9 cellular contexts compared by ENCODE assay signal in genomic region chr11:110077866-110078325, GRCh38. TPM values are rescaled to one million over a fixed set of nuclear protein-coding genes. Genes with fewer than 3 reads are reported as not detected.
A peak's percentile ranks its signal among the peaks of the same experiment; 100 is the strongest.
DNase-seq lines count a peak whose midpoint lies in the region; ATAC-seq and TF ChIP-seq lines count a peak whose summit lies in the region.
"Had no signal": no experiment of that assay in that cellular context is flagged by ENCODE, and none has a peak within 500 bp of the region (broad histone marks: within the 10 kb centered on the region; RNA-seq: fewer than 3 reads in every experiment).

No MANE protein-coding gene starts in this region.

- peaks cover 8 to 10% of the 10 kb centered on the region in 2 donors for H3K27me3 Mint-ChIP-seq in natural killer cell treated with Interleukin-12 subunit alpha and Interleukin-12 subunit beta and Interleukin-15 and Interleukin-18, amount 100 ng/mL, for 72 hours
- peaks cover 0 to 4% of the 10 kb centered on the region in 2 donors for H3K27me3 Mint-ChIP-seq in natural killer cell (ENCODE audit: low read depth in 2 of 2)
- peaks cover 4% of the 10 kb centered on the region for H3K27me3 Mint-ChIP-seq in T-helper 1 cell treated with Interleukin-12 subunit alpha and Interleukin-12 subunit beta and Interleukin-4 antibody, amounts not matched to agents 30 μg/mL and 1 μg/mL, for 36 hours (ENCODE audit: low read depth)
- H3K27me3 Mint-ChIP-seq in activated naive CD4-positive, alpha-beta T cell treated with anti-CD3 and anti-CD28 coated beads, Interleukin-2, amount 10 ng/mL, durations not matched to agents 7 days and 5 days: peaks cover 12% of the 10 kb centered on the region

- peaks cover 0 to 11% of the 10 kb centered on the region in 2 donors for H3K4me1 Mint-ChIP-seq in natural killer cell treated with Interleukin-12 subunit alpha and Interleukin-12 subunit beta and Interleukin-15 and Interleukin-18, amount 100 ng/mL, for 72 hours (ENCODE audit: low read depth in 2 of 2)
- no peaks in the 10 kb centered on the region for H3K4me1 Mint-ChIP-seq in natural killer cell
- H3K4me1 Mint-ChIP-seq in T-helper 1 cell treated with Interleukin-12 subunit alpha and Interleukin-12 subunit beta and Interleukin-4 antibody, amounts not matched to agents 30 μg/mL and 1 μg/mL, for 36 hours (ENCODE audit: low read depth): peaks cover 17% of the 10 kb centered on the region
- no peaks in the 10 kb centered on the region for H3K4me1 Mint-ChIP-seq in activated naive CD4-positive, alpha-beta T cell treated with anti-CD3 and anti-CD28 coated beads, Interleukin-2, amount 10 ng/mL, durations not matched to agents 7 days and 5 days
- H3K4me1 Mint-ChIP-seq: activated naive CD8-positive, alpha-beta T cell treated with anti-CD3 and anti-CD28 coated beads, Interleukin-2, amount 10 ng/mL, durations not matched to agents 7 days and 5 days had no signal

- DNase-seq in natural killer cell treated with Interleukin-12 subunit alpha and Interleukin-12 subunit beta and Interleukin-15 and Interleukin-18, amount 100 ng/mL, for 72 hours (ENCODE audit: low spot score): no peak
- DNase-seq in natural killer cell (no peak), islet precursor cell (peak; percentile 63), NCI-H345 (lab: John Stamatoyannopoulos, UW) (no peak), DMS 273 (lab: John Stamatoyannopoulos, UW; ENCODE audit: unreplicated experiment) (no peak)
- no peak for DNase-seq in activated naive CD4-positive, alpha-beta T cell treated with anti-CD3 and anti-CD28 coated beads, Interleukin-2, amount 10 ng/mL, durations not matched to agents 7 days and 5 days
- DNase-seq: activated naive CD8-positive, alpha-beta T cell treated with anti-CD3 and anti-CD28 coated beads, Interleukin-2, amount 10 ng/mL, durations not matched to agents 7 days and 5 days had no signal

- H3K9me3 Mint-ChIP-seq in natural killer cell treated with Interleukin-12 subunit alpha and Interleukin-12 subunit beta and Interleukin-15 and Interleukin-18, amount 100 ng/mL, for 72 hours: no peaks in the 10 kb centered on the region
- peaks cover 0 to 3% of the 10 kb centered on the region in 2 donors for H3K9me3 Mint-ChIP-seq in natural killer cell
- H3K9me3 Mint-ChIP-seq in T-helper 1 cell treated with Interleukin-12 subunit alpha and Interleukin-12 subunit beta and Interleukin-4 antibody, amounts not matched to agents 30 μg/mL and 1 μg/mL, for 36 hours: peaks cover 3% of the 10 kb centered on the region
- H3K9me3 Mint-ChIP-seq in activated naive CD4-positive, alpha-beta T cell treated with anti-CD3 and anti-CD28 coated beads, Interleukin-2, amount 10 ng/mL, durations not matched to agents 7 days and 5 days: no peaks in the 10 kb centered on the region
- H3K9me3 Mint-ChIP-seq: activated naive CD8-positive, alpha-beta T cell treated with anti-CD3 and anti-CD28 coated beads, Interleukin-2, amount 10 ng/mL, durations not matched to agents 7 days and 5 days had no signal

- no peak for TF ChIP-seq CTCF in natural killer cell (IDR thresholded peaks at IDR 0.05)

- peak overlapping the region; percentile 56 for H3K4me3 Mint-ChIP-seq in natural killer cell treated with Interleukin-12 subunit alpha and Interleukin-12 subunit beta and Interleukin-15 and Interleukin-18, amount 100 ng/mL, for 72 hours
- H3K4me3 Mint-ChIP-seq in natural killer cell: no peak overlapping the region
- H3K4me3 Mint-ChIP-seq in T-helper 1 cell treated with Interleukin-12 subunit alpha and Interleukin-12 subunit beta and Interleukin-4 antibody, amounts not matched to agents 30 μg/mL and 1 μg/mL, for 36 hours: peak overlapping the region; percentile 26
- no peak overlapping the region for H3K4me3 Mint-ChIP-seq in activated naive CD4-positive, alpha-beta T cell treated with anti-CD3 and anti-CD28 coated beads, Interleukin-2, amount 10 ng/mL, durations not matched to agents 7 days and 5 days
- H3K4me3 Mint-ChIP-seq: activated naive CD8-positive, alpha-beta T cell treated with anti-CD3 and anti-CD28 coated beads, Interleukin-2, amount 10 ng/mL, durations not matched to agents 7 days and 5 days had no signal

- H3K27ac Mint-ChIP-seq in natural killer cell treated with Interleukin-12 subunit alpha and Interleukin-12 subunit beta and Interleukin-15 and Interleukin-18, amount 100 ng/mL, for 72 hours: peak overlapping the region in 1 of 2 donors; percentile 69
- no peak overlapping the region for H3K27ac Mint-ChIP-seq in natural killer cell
- peak overlapping the region; percentile 86 for H3K27ac Mint-ChIP-seq in T-helper 1 cell treated with Interleukin-12 subunit alpha and Interleukin-12 subunit beta and Interleukin-4 antibody, amounts not matched to agents 30 μg/mL and 1 μg/mL, for 36 hours
- H3K27ac Mint-ChIP-seq in activated naive CD4-positive, alpha-beta T cell treated with anti-CD3 and anti-CD28 coated beads, Interleukin-2, amount 10 ng/mL, durations not matched to agents 7 days and 5 days: no peak overlapping the region
- H3K27ac Mint-ChIP-seq: activated naive CD8-positive, alpha-beta T cell treated with anti-CD3 and anti-CD28 coated beads, Interleukin-2, amount 10 ng/mL, durations not matched to agents 7 days and 5 days had no signal

- ATAC-seq in natural killer cell treated with Interleukin-12 subunit alpha and Interleukin-12 subunit beta and Interleukin-15 and Interleukin-18, amount 100 ng/mL, for 72 hours: peak; percentile 76 to 94
- no peak for ATAC-seq in natural killer cell
- ATAC-seq in HG02943 (IDR thresholded peaks at IDR 0.05; ENCODE audit: low read depth, unreplicated experiment): peak; percentile 85

- intact Hi-C loops in natural killer cell (cut with micrococcal nuclease): no loop called here

- CTCF ChIA-PET in activated naive CD4-positive, alpha-beta T cell treated with anti-CD3 and anti-CD28 coated beads, Interleukin-2, amount 10 ng/mL, durations not matched to agents 7 days and 5 days (lab: Charles Lee): interaction anchor here (0.9 kb wide), 1 partner anchor 14 kb away, joined by 3 read pairs; no protein-coding TSS in a partner anchor

- no peaks in the 10 kb centered on the region for H3K36me3 Mint-ChIP-seq in natural killer cell treated with Interleukin-12 subunit alpha and Interleukin-12 subunit beta and Interleukin-15 and Interleukin-18, amount 100 ng/mL, for 72 hours
- no peaks in the 10 kb centered on the region for H3K36me3 Mint-ChIP-seq in natural killer cell
- H3K36me3 Mint-ChIP-seq in T-helper 1 cell treated with Interleukin-12 subunit alpha and Interleukin-12 subunit beta and Interleukin-4 antibody, amounts not matched to agents 30 μg/mL and 1 μg/mL, for 36 hours (ENCODE audit: low read depth): peaks cover 2% of the 10 kb centered on the region
- no peaks in the 10 kb centered on the region for H3K36me3 Mint-ChIP-seq in activated naive CD4-positive, alpha-beta T cell treated with anti-CD3 and anti-CD28 coated beads, Interleukin-2, amount 10 ng/mL, durations not matched to agents 7 days and 5 days
- H3K36me3 Mint-ChIP-seq: activated naive CD8-positive, alpha-beta T cell treated with anti-CD3 and anti-CD28 coated beads, Interleukin-2, amount 10 ng/mL, durations not matched to agents 7 days and 5 days had no signal

RNA-seq across cellular contexts. Expression of gene ZC3H12C, which starts 15.3 kb away (rescaled TPM):
- total RNA-seq in natural killer cell treated with Interleukin-12 subunit alpha and Interleukin-12 subunit beta and Interleukin-15 and Interleukin-18, amount 100 ng/mL, for 72 hours: 1 to 10 TPM in 1 of 2 donors, under 1 TPM in 1; 0.38 to 1.4 TPM
- total RNA-seq in natural killer cell: under 1 TPM in 2 of 3 donors, not detected in 1; 0.16 to 0.45 TPM

Comparison
In these comparisons a context has a peak if more than half of its experiments do, and no peak if none do; other contexts are left out.
1. ATAC-seq: peak in natural killer cell treated with Interleukin-12 subunit alpha and Interleukin-12 subunit beta and Interleukin-15 and Interleukin-18, amount 100 ng/mL, for 72 hours (2 of 2) and HG02943 (single experiment); none in natural killer cell (0 of 3).
2. H3K4me3 Mint-ChIP-seq: peak in natural killer cell treated with Interleukin-12 subunit alpha and Interleukin-12 subunit beta and Interleukin-15 and Interleukin-18, amount 100 ng/mL, for 72 hours (single experiment) and T-helper 1 cell treated with Interleukin-12 subunit alpha and Interleukin-12 subunit beta and Interleukin-4 antibody, amounts not matched to agents 30 μg/mL and 1 μg/mL, for 36 hours (single experiment); none in natural killer cell (single experiment) and activated naive CD4-positive, alpha-beta T cell treated with anti-CD3 and anti-CD28 coated beads, Interleukin-2, amount 10 ng/mL, durations not matched to agents 7 days and 5 days (single experiment).